ENCODE assay signal across 19 cellular contexts in genomic region chr11:3809624-3809928, GRCh38. TPM values are rescaled to one million over a fixed set of nuclear protein-coding genes. Genes with fewer than 3 reads are reported as not detected.
DNase-seq lines count a peak whose midpoint lies in the region; ATAC-seq and TF ChIP-seq lines count a peak whose summit lies in the region.
"Had no signal": no experiment of that assay in that cellular context is flagged by ENCODE, and none has a peak within 500 bp of the region (broad histone marks: within the 10 kb centered on the region; RNA-seq: fewer than 3 reads in every experiment).

No MANE protein-coding gene starts in this region.

- H3K27ac ChIP-seq in GM23338 (ENCODE audit: low read depth) (no peak overlapping the region), brain microvascular endothelial cell (no peak overlapping the region)
- H3K27ac ChIP-seq: SJCRH30 had no signal

- TF ChIP-seq CTCF in GM23338 (conservative IDR thresholded peaks at IDR 0.05; ENCODE audit: low read depth in 2 of 2) (no peak), WTC11 (IDR thresholded peaks at IDR 0.05) (0 out of 2 replicates have a peak, but pooled peaks have one; percentile 1), nephron (IDR thresholded peaks at IDR 0.05; ENCODE audit: unreplicated experiment in 3 of 3) (no peak), brain microvascular endothelial cell (IDR thresholded peaks at IDR 0.05; ENCODE audit: low read depth, low read length, missing control alignments) (no peak)

- peak overlapping the region; percentile 97 for H3K4me3 Mint-ChIP-seq in GM23338
- no peak overlapping the region for H3K4me3 Mint-ChIP-seq in WTC11
- peak overlapping the region; percentile 47 to 79 (median 68) for H3K4me3 Mint-ChIP-seq in nephron
- H3K4me3 Mint-ChIP-seq in stimulated activated memory B cell treated with anti-CD40 and anti-IgM and Interleukin-4, amounts not matched to agents 10 μg/mL and 1 μg/mL and 100 μg/mL, for 72 hours, result no peak overlapping the region

- ATAC-seq in GM23338 (no peak), WTC11 (no peak), HG03159 (IDR thresholded peaks at IDR 0.05; ENCODE audit: unreplicated experiment) (no peak), GM19023 (IDR thresholded peaks at IDR 0.05; ENCODE audit: unreplicated experiment) (no peak)
- ATAC-seq in stimulated activated memory B cell treated with anti-CD40 and anti-IgM and Interleukin-4, amounts not matched to agents 10 μg/mL and 1 μg/mL and 100 μg/mL, for 72 hours, result no peak

- H2AFZ ChIP-seq in GM23338, result no peak overlapping the region

- POLR2A ChIA-PET in WTC11 (lab: Charles Lee), result interaction anchor here (0.7 to 1.1 kb wide), 3 partner anchors 12 to 117 kb away, joined by 3 to 4 read pairs (median 3); partner anchors contain the start of gene NUP98

- peak overlapping the region; percentile 92; the same call in 1 of the 2 replicates for H3K4me3 ChIP-seq in GM23338
- H3K4me3 ChIP-seq in brain microvascular endothelial cell (ENCODE audit: low read depth, low read length), result no peak overlapping the region
- H3K4me3 ChIP-seq: SJCRH30 had no signal

- DNase-seq in Ammon's horn (ENCODE audit: low spot score) (peak; percentile 47), GM23338 (ENCODE audit: low spot score) (peak; percentile 25), WTC11 (ENCODE audit: low spot score) (no peak), brain microvascular endothelial cell (no peak)
- DNase-seq: hypothalamus, NCI-H1092 treated with DMSO at 0.1 percent for 48 hours, NCI-H1930, substantia nigra had no signal

- H3K4me2 ChIP-seq in GM23338, result peak overlapping the region; percentile 96

- H3K36me3 ChIP-seq in GM23338 (ENCODE audit: insufficient read depth), result no peaks in the 10 kb centered on the region
- no peaks in the 10 kb centered on the region for H3K36me3 ChIP-seq in brain microvascular endothelial cell (replicated peaks)
- H3K36me3 ChIP-seq: SJCRH30 had no signal

- in situ Hi-C loops in brain microvascular endothelial cell (cut with HindIII; ENCODE audit: low pct_ligation_motif_present, low sequenced_read_pairs), result no loop called here

- H3K36me3 Mint-ChIP-seq in GM23338 (ENCODE audit: low read depth) (no peaks in the 10 kb centered on the region; the same call in 2 of the 3 replicates), WTC11 (no peaks in the 10 kb centered on the region), nephron (ENCODE audit: low read depth) (no peaks in the 10 kb centered on the region)
- peaks cover 2% of the 10 kb centered on the region for H3K36me3 Mint-ChIP-seq in stimulated activated memory B cell treated with anti-CD40 and anti-IgM and Interleukin-4, amounts not matched to agents 10 μg/mL and 1 μg/mL and 100 μg/mL, for 72 hours
- H3K36me3 Mint-ChIP-seq: memory B cell had no signal

- 0 out of 2 replicates have a peak, but pooled peaks cover 3% of the 10 kb centered on the region for H3F3A ChIP-seq in GM23338 (replicated peaks; ENCODE audit: low read depth)

- no peaks in the 10 kb centered on the region; the same call in 1 of the 2 replicates for H4K20me1 ChIP-seq in GM23338 (replicated peaks; ENCODE audit: insufficient read depth)

- H3K79me2 ChIP-seq in GM23338 (replicated peaks; ENCODE audit: insufficient read depth), result peaks cover 11% of the 10 kb centered on the region; the same call in 1 of the 2 replicates

- H3K27me3 ChIP-seq in GM23338 (ENCODE audit: insufficient read depth) (no peaks in the 10 kb centered on the region), brain microvascular endothelial cell (replicated peaks) (no peaks in the 10 kb centered on the region)
- H3K27me3 ChIP-seq: SJCRH30 had no signal

- peaks cover 16% of the 10 kb centered on the region for H3K4me1 Mint-ChIP-seq in GM23338
- H3K4me1 Mint-ChIP-seq in WTC11, result peaks cover 11% of the 10 kb centered on the region
- peaks cover 15% of the 10 kb centered on the region for H3K4me1 Mint-ChIP-seq in nephron
- H3K4me1 Mint-ChIP-seq in stimulated activated memory B cell treated with anti-CD40 and anti-IgM and Interleukin-4, amounts not matched to agents 10 μg/mL and 1 μg/mL and 100 μg/mL, for 72 hours, result peaks cover 21% of the 10 kb centered on the region

- no peaks in the 10 kb centered on the region; the same call in 1 of the 2 replicates for H3K4me1 ChIP-seq in GM23338 (ENCODE audit: insufficient read depth)
- H3K4me1 ChIP-seq: SJCRH30 had no signal

- CTCF ChIA-PET in WTC11 (lab: Charles Lee), result interaction anchor here (0.6 to 3.9 kb wide), 13 partner anchors 10 to 263 kb away, joined by 3 to 52 read pairs (median 14); partner anchors contain the start of genes NUP98, RHOG and STIM1

- no peaks in the 10 kb centered on the region for H3K9me2 ChIP-seq in GM23338 (ENCODE audit: insufficient read depth)

- H3K27ac Mint-ChIP-seq in GM23338, result no peak overlapping the region; the same call in 1 of the 2 replicates
- H3K27ac Mint-ChIP-seq in WTC11, result peak overlapping the region; percentile 50
- no peak overlapping the region for H3K27ac Mint-ChIP-seq in nephron
- H3K27ac Mint-ChIP-seq in stimulated activated memory B cell treated with anti-CD40 and anti-IgM and Interleukin-4, amounts not matched to agents 10 μg/mL and 1 μg/mL and 100 μg/mL, for 72 hours, result no peak overlapping the region
- H3K27ac Mint-ChIP-seq: activated T-cell treated with anti-CD3 and anti-CD28 coated beads, Interleukin-2, amount 50 U/mL, for 72 hours; dendritic cell treated with granulocyte-macrophage colony-stimulating factor and Interleukin-4, amounts not matched to agents 40 ng/mL and 50 ng/mL, for 4 days had no signal

- H3K27me3 Mint-ChIP-seq in GM23338 (ENCODE audit: insufficient read depth, low read depth, poor library complexity) (peaks cover 8% of the 10 kb centered on the region), WTC11 (ENCODE audit: low read depth) (no peaks in the 10 kb centered on the region; the same call in 1 of the 2 replicates), nephron (ENCODE audit: low read depth) (no peaks in the 10 kb centered on the region)
- H3K27me3 Mint-ChIP-seq in stimulated activated memory B cell treated with anti-CD40 and anti-IgM and Interleukin-4, amounts not matched to agents 10 μg/mL and 1 μg/mL and 100 μg/mL, for 72 hours, result no peaks in the 10 kb centered on the region
- H3K27me3 Mint-ChIP-seq: activated naive CD4-positive, alpha-beta T cell treated with anti-CD3 and anti-CD28 coated beads, Interleukin-2, amount 10 ng/mL, durations not matched to agents 7 days and 5 days; dendritic cell treated with granulocyte-macrophage colony-stimulating factor and Interleukin-4, amounts not matched to agents 40 ng/mL and 50 ng/mL, for 4 days; memory B cell; progenitor cell of endocrine pancreas had no signal

- no peaks in the 10 kb centered on the region for H3K9me3 Mint-ChIP-seq in GM23338
- H3K9me3 Mint-ChIP-seq in WTC11, result no peaks in the 10 kb centered on the region
- no peaks in the 10 kb centered on the region for H3K9me3 Mint-ChIP-seq in nephron
- no peaks in the 10 kb centered on the region for H3K9me3 Mint-ChIP-seq in stimulated activated memory B cell treated with anti-CD40 and anti-IgM and Interleukin-4, amounts not matched to agents 10 μg/mL and 1 μg/mL and 100 μg/mL, for 72 hours
- H3K9me3 Mint-ChIP-seq: activated naive CD4-positive, alpha-beta T cell treated with anti-CD3 and anti-CD28 coated beads, Interleukin-2, amount 10 ng/mL, durations not matched to agents 7 days and 5 days; activated T-cell treated with anti-CD3 and anti-CD28 coated beads, Interleukin-2, amount 50 U/mL, for 72 hours; CD8-positive, alpha-beta T cell; dendritic cell treated with granulocyte-macrophage colony-stimulating factor and Interleukin-4, amounts not matched to agents 40 ng/mL and 50 ng/mL, for 4 days; memory B cell had no signal

TF ChIP-seq in GM23338, 12 proteins besides CTCF, POLR2A, EP300 and RAD21 (continues in another document):
- TF ChIP-seq ETS1 (IDR thresholded peaks at IDR 0.05), result no peak
- TF ChIP-seq EZH2phosphoT487 (IDR thresholded peaks at IDR 0.05; ENCODE audit: unreplicated experiment), result no peak
- no peak for TF ChIP-seq POLR2AphosphoS5 (IDR thresholded peaks at IDR 0.05; ENCODE audit: low read depth)
- TF ChIP-seq JUNB (IDR thresholded peaks at IDR 0.05; ENCODE audit: unreplicated experiment), result no peak

TF ChIP-seq in WTC11, 78 proteins besides CTCF, POLR2A, EP300 and RAD21 (continues in another document):
- TF ChIP-seq RORB (CRISPR knock-in tag; IDR thresholded peaks at IDR 0.05), result no peak
- TF ChIP-seq GABPB1 (CRISPR knock-in tag; IDR thresholded peaks at IDR 0.05), result no peak
- no peak for TF ChIP-seq HMGA2 (CRISPR knock-in tag; IDR thresholded peaks at IDR 0.05)
- TF ChIP-seq MYBL2 (CRISPR knock-in tag; IDR thresholded peaks at IDR 0.05), result no peak
- no peak for TF ChIP-seq ESRRA (CRISPR knock-in tag; IDR thresholded peaks at IDR 0.05; ENCODE audit: borderline replicate concordance)
- no peak for TF ChIP-seq GTF2I (CRISPR knock-in tag; conservative IDR thresholded peaks at IDR 0.05)
- no peak for TF ChIP-seq RELA (CRISPR knock-in tag; IDR thresholded peaks at IDR 0.05; ENCODE audit: borderline replicate concordance)
- no peak for TF ChIP-seq ETV6 (CRISPR knock-in tag; IDR thresholded peaks at IDR 0.05)
- no peak for TF ChIP-seq ZNF232 (CRISPR knock-in tag; IDR thresholded peaks at IDR 0.05)
- no peak for TF ChIP-seq USF2 (CRISPR knock-in tag; IDR thresholded peaks at IDR 0.05)

RNA-seq across cellular contexts. Expression of gene PGAP2, which starts 1.2 kb away (rescaled TPM):
- 43.2 TPM in 2 replicates for total RNA-seq in GM23338 (2014; rRNA removed; shearing (Covaris generic))
- polyA plus RNA-seq in GM23338 (2016; fragmentation: Nextera tagmentation; extraction: Ambion mirVana), result 37.8 and 39.3 TPM in 2 replicates
- 38.2 to 43.0 TPM (median 40.7 TPM) in 3 replicates for total RNA-seq in WTC11 (2021)

RNA-seq across cellular contexts. Expression of gene NUP98, which starts 12.2 kb away (rescaled TPM):
- total RNA-seq in GM23338 (2014; rRNA removed; shearing (Covaris generic)), result 170 and 174 TPM in 2 replicates
- polyA plus RNA-seq in GM23338 (2016; fragmentation: Nextera tagmentation; extraction: Ambion mirVana), result 20.7 and 23.9 TPM in 2 replicates
- 81.3 to 91.4 TPM (median 81.4 TPM) in 3 replicates for total RNA-seq in WTC11 (2021)

RNA-seq across cellular contexts. Expression of gene RHOG, which starts 31.2 kb away (rescaled TPM):
- 38.6 and 39.5 TPM in 2 replicates for total RNA-seq in GM23338 (2014; rRNA removed; shearing (Covaris generic))
- 23.2 and 26.3 TPM in 2 replicates for polyA plus RNA-seq in GM23338 (2016; fragmentation: Nextera tagmentation; extraction: Ambion mirVana)
- 28.8 to 33.6 TPM (median 28.8 TPM) in 3 replicates for total RNA-seq in WTC11 (2021)

RNA-seq across cellular contexts. Expression of gene STIM1, which starts 45.9 kb away (rescaled TPM):
- total RNA-seq in GM23338 (2014; rRNA removed; shearing (Covaris generic)), result 9.3 and 14.0 TPM in 2 replicates
- 3.5 and 3.9 TPM in 2 replicates for polyA plus RNA-seq in GM23338 (2016; fragmentation: Nextera tagmentation; extraction: Ambion mirVana)
- total RNA-seq in WTC11 (2021), result 17.0 to 18.0 TPM (median 17.4 TPM) in 3 replicates

Comparison
In these comparisons a context has a peak if more than half of its experiments do, and no peak if none do; other contexts are left out.
1. DNase-seq: peak in Ammon's horn (single experiment) and GM23338 (single experiment); none in WTC11 (single experiment) and brain microvascular endothelial cell (single experiment).
2. H3K4me3 Mint-ChIP-seq: peak in GM23338 (single experiment) and nephron (3 of 3); none in WTC11 (single experiment) and stimulated activated memory B cell treated with anti-CD40 and anti-IgM and Interleukin-4, amounts not matched to agents 10 μg/mL and 1 μg/mL and 100 μg/mL, for 72 hours (single experiment).